In the genomic region with DNA sequence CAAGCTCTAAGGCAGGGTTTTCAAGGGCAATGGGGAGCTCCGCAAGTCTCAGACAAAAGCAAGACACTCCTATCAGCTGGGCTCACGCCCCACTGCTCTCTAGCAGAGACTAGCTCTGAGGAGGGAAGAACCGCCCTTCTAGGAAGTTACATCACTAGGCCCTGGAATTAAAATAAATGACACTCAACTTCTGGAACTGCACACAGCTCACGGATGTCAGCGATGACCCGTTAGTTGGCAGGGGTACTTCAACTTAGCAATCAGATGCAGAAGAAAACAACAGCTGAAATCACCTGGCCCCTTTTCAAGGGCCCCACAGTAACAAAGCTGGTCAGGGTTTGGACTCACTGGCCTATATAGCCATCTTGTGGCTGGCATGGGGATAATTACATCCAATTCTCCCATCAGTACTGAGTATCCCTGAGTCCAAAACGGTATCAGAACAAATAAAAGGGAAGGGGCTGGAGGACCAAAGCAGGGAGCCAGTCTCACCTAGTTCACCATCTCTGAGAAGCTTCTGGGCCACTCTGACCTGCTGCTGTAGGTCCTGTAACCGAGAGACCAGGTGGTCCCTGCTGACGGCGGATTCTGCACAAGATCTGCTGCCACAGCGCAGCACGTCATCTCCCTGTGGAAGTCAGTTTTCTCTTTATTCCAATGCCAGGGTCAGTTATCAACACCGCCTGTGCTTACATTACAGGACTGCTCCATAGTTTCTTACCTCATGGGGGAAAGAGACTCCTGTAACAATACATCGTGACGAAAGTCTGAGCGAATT, we compare ENCODE assay signal across 8 cellular contexts. TPM values are rescaled to one million over a fixed set of nuclear protein-coding genes. Genes with fewer than 3 reads are reported as not detected.
DNase-seq lines count a peak whose midpoint lies in the region; ATAC-seq and TF ChIP-seq lines count a peak whose summit lies in the region.

No MANE protein-coding gene starts in this region.

- peak; percentile 33 for TF ChIP-seq EP300 in transverse colon (IDR thresholded peaks at IDR 0.05; ENCODE audit: low read depth)

- H3K9me3 ChIP-seq in lower lobe of right lung (no peaks in the 10 kb centered on the region), transverse colon (no peaks in the 10 kb centered on the region)

- no peaks in the 10 kb centered on the region for H3K27me3 Mint-ChIP-seq in stimulated activated naive CD8-positive, alpha-beta T cell treated with anti-CD3 and anti-CD28 coated beads, Interleukin-15, amount 100 ng/mL, for 72 hours

- H3K27ac Mint-ChIP-seq in stimulated activated naive CD8-positive, alpha-beta T cell treated with anti-CD3 and anti-CD28 coated beads, Interleukin-15, amount 100 ng/mL, for 72 hours, result no peak overlapping the region

- ATAC-seq in stimulated activated naive CD8-positive, alpha-beta T cell treated with anti-CD3 and anti-CD28 coated beads, Interleukin-15, amount 100 ng/mL, for 72 hours, result peak; percentile 62
- no peak for ATAC-seq in stimulated activated naive CD8-positive, alpha-beta T cell treated with anti-CD3 and anti-CD28 coated beads, Interleukin-15, Interleukin-2, amounts not matched to agents 100 U/mL and 50 U/mL, for 24 hours
- ATAC-seq in lower lobe of right lung (peak; percentile 84 to 86), HG03442 (IDR thresholded peaks at IDR 0.05; ENCODE audit: unreplicated experiment) (no peak)

- no peak overlapping the region for H3K4me3 Mint-ChIP-seq in stimulated activated naive CD8-positive, alpha-beta T cell treated with anti-CD3 and anti-CD28 coated beads, Interleukin-15, amount 100 ng/mL, for 72 hours

- peak overlapping the region; percentile 95 for H3K27ac ChIP-seq in lower lobe of right lung
- peak overlapping the region; percentile 90 to 94 (median 92) for H3K27ac ChIP-seq in transverse colon

- peaks cover 38% of the 10 kb centered on the region for H3K36me3 ChIP-seq in lower lobe of right lung
- peaks cover 0 to 6% (median 2%) of the 10 kb centered on the region in 4 donors for H3K36me3 ChIP-seq in transverse colon

- no peaks in the 10 kb centered on the region for H3K4me1 Mint-ChIP-seq in stimulated activated naive CD8-positive, alpha-beta T cell treated with anti-CD3 and anti-CD28 coated beads, Interleukin-15, amount 100 ng/mL, for 72 hours

- DNase-seq in stimulated activated naive CD8-positive, alpha-beta T cell treated with anti-CD3 and anti-CD28 coated beads, Interleukin-15, amount 100 ng/mL, for 72 hours, result no peak
- DNase-seq in stimulated activated naive CD8-positive, alpha-beta T cell treated with anti-CD3 and anti-CD28 coated beads, Interleukin-15, Interleukin-2, amounts not matched to agents 100 U/mL and 50 U/mL, for 24 hours, result no peak
- DNase-seq in OCI-M1 (lab: John Stamatoyannopoulos, UW) (peak; percentile 29), dermis blood vessel endothelial cell (peak; percentile 90), lower lobe of right lung (peak; percentile 86), transverse colon (peak; percentile 74), amniotic stem cell (lab: John Stamatoyannopoulos, UW) (no peak)

- intact Hi-C loops in lower lobe of right lung (cut with DNase I), result loop anchor here (5.0 kb wide), 1 partner anchor 62 kb away; a partner anchor contains a TSS
- intact Hi-C loops in transverse colon (cut with DNase I; ENCODE audit: low total_unique reads), result loop anchor here (5.0 kb wide), 1 partner anchor 67 kb away; no protein-coding TSS in a partner anchor

- TF ChIP-seq POLR2A in transverse colon (IDR thresholded peaks at IDR 0.05), result peak; percentile 58

- H3K4me1 ChIP-seq in lower lobe of right lung (peaks cover 83% of the 10 kb centered on the region), transverse colon (peaks cover 20 to 86% (median 47%) of the 10 kb centered on the region in 4 donors)

- in situ Hi-C loops in transverse colon (cut with MboI; ENCODE audit: low pct_ligation_motif_present in 1 of 4, low pct_unique_long_range_greater_than_20kb in 1 of 4, low sequenced_read_pairs in 3 of 4), result loop anchor here in 2 of 4 donors (10.0 kb wide), 1 partner anchor 59 kb away; a partner anchor contains a TSS

- H3K27me3 ChIP-seq in lower lobe of right lung (ENCODE audit: low read depth) (no peaks in the 10 kb centered on the region), transverse colon (no peaks in the 10 kb centered on the region)

- 62 to 80% methylated on average over 6 to 16 of the region's 16 CpGs for WGBS in transverse colon (ENCODE audit: low coverage in 1 of 2), 2 donors

- H3K9me3 Mint-ChIP-seq in stimulated activated naive CD8-positive, alpha-beta T cell treated with anti-CD3 and anti-CD28 coated beads, Interleukin-15, amount 100 ng/mL, for 72 hours, result no peaks in the 10 kb centered on the region

- H3K4me3 ChIP-seq in lower lobe of right lung, result peak overlapping the region; percentile 19
- no peak overlapping the region for H3K4me3 ChIP-seq in transverse colon

- TF ChIP-seq CTCF in lower lobe of right lung (IDR thresholded peaks at IDR 0.05), result peak; percentile 67
- peak; percentile 54 to 86 (median 63) for TF ChIP-seq CTCF in transverse colon (IDR thresholded peaks at IDR 0.05)

RNA-seq across cellular contexts. Expression of a gene that starts 22.2 kb away (rescaled TPM):
- total RNA-seq in dermis blood vessel endothelial cell, result 0.37 TPM in 1 of 2 replicates, not detected in the other
- total RNA-seq in lower lobe of right lung, result 204 TPM
- total RNA-seq in transverse colon, result 100 to 1,000 TPM in 3 of 4 donors, 10 to 100 TPM in 1; 88.3 to 340 (median 114) TPM

RNA-seq across cellular contexts. Expression of a gene that starts 41.4 kb away (rescaled TPM):
- total RNA-seq in dermis blood vessel endothelial cell (0.05 and 0.17 TPM in 2 replicates), lower lobe of right lung (24.1 TPM), transverse colon (10 to 100 TPM in 1 of 4 donors, 1 to 10 TPM in 2, not detected in 1; 3.2 to 10.5 (median 3.4) TPM)

RNA-seq across cellular contexts. Expression of a gene that starts 45.7 kb away (rescaled TPM):
- total RNA-seq in dermis blood vessel endothelial cell (10.7 and 13.1 TPM in 2 replicates), lower lobe of right lung (21.9 TPM), transverse colon (10 to 100 TPM in 2 of 4 donors, 1 to 10 TPM in 2; 4.1 to 14.8 (median 9.0) TPM)

RNA-seq across cellular contexts. Expression of a gene that starts 45.8 kb away (rescaled TPM):
- total RNA-seq in dermis blood vessel endothelial cell (21.3 and 57.4 TPM in 2 replicates), lower lobe of right lung (67.1 TPM), transverse colon (100 to 1,000 TPM in 1 of 4 donors, 10 to 100 TPM in 2, 1 to 10 TPM in 1; 6.4 to 160 (median 23.9) TPM)

RNA-seq across cellular contexts. Expression of a gene that starts 59.5 kb away (rescaled TPM):
- total RNA-seq in dermis blood vessel endothelial cell (25.2 and 26.9 TPM in 2 replicates), lower lobe of right lung (49.9 TPM), transverse colon (10 to 100 TPM; 26.1 to 73.7 (median 35.7) TPM)

Comparison
In these comparisons a context has a peak if more than half of its experiments do, and no peak if none do; other contexts are left out.
1. ATAC-seq: peak in stimulated activated naive CD8-positive, alpha-beta T cell treated with anti-CD3 and anti-CD28 coated beads, Interleukin-15, amount 100 ng/mL, for 72 hours (single experiment) and lower lobe of right lung (2 of 2); none in stimulated activated naive CD8-positive, alpha-beta T cell treated with anti-CD3 and anti-CD28 coated beads, Interleukin-15, Interleukin-2, amounts not matched to agents 100 U/mL and 50 U/mL, for 24 hours (single experiment) and HG03442 (single experiment).
2. DNase-seq: peak in OCI-M1 (single experiment), dermis blood vessel endothelial cell (single experiment), lower lobe of right lung (single experiment) and transverse colon (single experiment); none in stimulated activated naive CD8-positive, alpha-beta T cell treated with anti-CD3 and anti-CD28 coated beads, Interleukin-15, amount 100 ng/mL, for 72 hours (0 of 2), stimulated activated naive CD8-positive, alpha-beta T cell treated with anti-CD3 and anti-CD28 coated beads, Interleukin-15, Interleukin-2, amounts not matched to agents 100 U/mL and 50 U/mL, for 24 hours (single experiment) and amniotic stem cell (single experiment).
3. RNA of a gene that starts 22.2 kb away (total RNA-seq): 204 TPM in lower lobe of right lung (single experiment) and 88.3 to 340 TPM in transverse colon; 0.37 TPM in dermis blood vessel endothelial cell; every median in the first group is over 10 times any median in the second.